17 cellular contexts compared by ENCODE assay signal in genomic region chrX:16603235-16603634, GRCh38. TPM values are rescaled to one million over a fixed set of nuclear protein-coding genes. Genes with fewer than 3 reads are reported as not detected.
"Had no signal": no experiment of that assay in that cellular context is flagged by ENCODE, and none has a peak within 500 bp of the region (broad histone marks: within the 10 kb centered on the region; RNA-seq: fewer than 3 reads in every experiment).

No MANE protein-coding gene starts in this region.

RNA-seq across cellular contexts. Expression of gene S100G, which starts 46.7 kb away (rescaled TPM):
- total RNA-seq: activated B cell treated with CpG ODN at 0.5 μM for 24 hours; activated naive CD4-positive, alpha-beta T cell treated with anti-CD3 and anti-CD28 coated beads for 36 hours; endodermal cell; esophagus muscularis mucosa; foreskin keratinocyte; glomerular endothelial cell; left ventricle myocardium superior; lung microvascular endothelial cell; mesenteric fat pad; mucosa of gallbladder; neural crest cell; pancreas; prostate gland; sigmoid colon; T-helper 2 cell treated with Interferon-gamma antibody and Interleukin-4, amounts not matched to agents 100 ng/mL and 5 ng/mL, for 36 hours; thyroid gland; ureter had no signal
- polyA plus RNA-seq: foreskin keratinocyte, pancreas, sigmoid colon had no signal
